ENCODE assay signal across 9 cellular contexts in genomic region chr3:58584690-58585004, GRCh38. TPM values are rescaled to one million over a fixed set of nuclear protein-coding genes. Genes with fewer than 3 reads are reported as not detected.
DNase-seq lines count a peak whose midpoint lies in the region; ATAC-seq, FAIRE-seq and TF ChIP-seq lines count a peak whose summit lies in the region.
"Had no signal": no experiment of that assay in that cellular context is flagged by ENCODE, and none has a peak within 500 bp of the region (broad histone marks: within the 10 kb centered on the region; RNA-seq: fewer than 3 reads in every experiment).

No MANE protein-coding gene starts in this region.

- H3K9ac ChIP-seq in mammary epithelial cell (ENCODE audit: insufficient read depth, low read length) = peak overlapping the region; percentile 41

- no peak for TF ChIP-seq EP300 in A549 (IDR thresholded peaks at IDR 0.05)

- H3K27me3 ChIP-seq in mammary epithelial cell (ENCODE audit: insufficient read depth, low read length) (peaks cover 15% of the 10 kb centered on the region), mononuclear cell (ENCODE audit: insufficient read depth, low read length) (peaks cover 45% of the 10 kb centered on the region)

- intact Hi-C loops in mammary epithelial cell (cut with micrococcal nuclease) = no loop called here

- 22% methylated on average over 10 of the region's 10 CpGs for WGBS in A549 (ENCODE audit: missing lambda C conversion rate)
- 39% methylated on average over 10 of the region's 10 CpGs for WGBS in mammary epithelial cell (ENCODE audit: low coverage, missing lambda C conversion rate)

- peaks cover 11% of the 10 kb centered on the region; the same call in 1 of the 3 replicates for H3K4me1 ChIP-seq in A549
- H3K4me1 ChIP-seq in mammary epithelial cell (ENCODE audit: insufficient read depth, low read length) = peaks cover 9% of the 10 kb centered on the region
- peaks cover 8% of the 10 kb centered on the region for H3K4me1 ChIP-seq in mononuclear cell (ENCODE audit: insufficient read depth, low read length)

- no peaks in the 10 kb centered on the region for H3K79me2 ChIP-seq in mammary epithelial cell (ENCODE audit: insufficient read depth, low read length)

- no peak for FAIRE-seq in A549 (lab: Jason Lieb, UNC)
- FAIRE-seq in GM12891 (lab: Jason Lieb, UNC) = no peak

- DNase-seq in A549 (ENCODE audit: low read depth in 1 of 2, low spot score in 1 of 2) (no peak), HT1080 (ENCODE audit: low read depth) (peak; percentile 15), mammary epithelial cell (no peak), NCI-H1436 treated with DMSO at 0.1 percent for 48 hours (lab: John Stamatoyannopoulos, UW) (no peak), GM12891 (ENCODE audit: insufficient read length, low spot score) (no peak)
- DNase-seq in stimulated activated CD4-positive, alpha-beta T cell treated with anti-CD3 and anti-CD28 coated beads, Interleukin-4, amount 100 ng/mL, for 1 hour = no peak

- POLR2A ChIA-PET in A549 (lab: Yijun Ruan, JAX) = no interaction called here

- TF ChIP-seq CTCF in A549 (IDR thresholded peaks at IDR 0.05) = no peak
- TF ChIP-seq CTCF in mammary epithelial cell (conservative IDR thresholded peaks at IDR 0.05 in 1 of 2, IDR thresholded peaks at IDR 0.05 in 1 of 2; ENCODE audit: extremely low read depth in 1 of 2, insufficient read depth in 1 of 2, low read depth in 1 of 2, low read length in 2 of 2) = no peak

- BruUV-seq in mammary epithelial cell (replicated peaks; lab: Mats Ljungman, UMichigan) = no TSS peak

- peak in 1 of 2 experiments; percentile 41; a peak in 3 of 6 replicates for ATAC-seq in A549
- ATAC-seq in GM21576 (IDR thresholded peaks at IDR 0.05; ENCODE audit: unreplicated experiment) = no peak

- no peaks in the 10 kb centered on the region for H4K20me1 ChIP-seq in mammary epithelial cell (ENCODE audit: insufficient read depth, low read length)

- dilution Hi-C loops in mammary epithelial cell (cut with HindIII; ENCODE audit: low sequenced_read_pairs) = no loop called here

- H2AFZ ChIP-seq in mammary epithelial cell (ENCODE audit: low read depth, low read length) = peak overlapping the region; percentile 95

- no peaks in the 10 kb centered on the region for H3K36me3 ChIP-seq in mammary epithelial cell (ENCODE audit: insufficient read depth, low read length)

- TF ChIP-seq POLR2A in A549 (IDR thresholded peaks at IDR 0.05; ENCODE audit: low read length) (no peak), GM12891 (IDR thresholded peaks at IDR 0.05; ENCODE audit: low read depth, low read length) (no peak)

- no peaks in the 10 kb centered on the region for H3K9me3 ChIP-seq in A549
- H3K9me3 ChIP-seq in mammary epithelial cell (replicated peaks; ENCODE audit: insufficient read depth, low read length) = no peaks in the 10 kb centered on the region
- no peaks in the 10 kb centered on the region for H3K9me3 ChIP-seq in mononuclear cell (ENCODE audit: low read depth, low read length)

- CTCF ChIA-PET in A549 (lab: Yijun Ruan, JAX) = interaction anchor here (0.8 to 2.8 kb wide), 8 partner anchors 9 to 46 kb away, joined by 3 to 19 read pairs (median 4); no protein-coding TSS in a partner anchor
- CTCF ChIA-PET in mammary epithelial cell (lab: Charles Lee; ENCODE audit: low non-redundant PET) = no interaction called here

- H3K4me3 ChIP-seq in A549 (peak overlapping the region; percentile 68), mammary epithelial cell (replicated peaks in 1 of 3; ENCODE audit: insufficient read depth in 1 of 3, low read depth in 2 of 3, low read length in 3 of 3) (peak overlapping the region; percentile 16 to 53 (median 49)), mononuclear cell (ENCODE audit: low read length) (peak overlapping the region; percentile 54)

- H3K27ac ChIP-seq in A549 (peak overlapping the region in 1 of 2 experiments; percentile 85; a peak in 4 of 6 replicates), mammary epithelial cell (ENCODE audit: insufficient read depth, low read depth, low read length) (no peak overlapping the region)

- H3K4me2 ChIP-seq in A549 (peak overlapping the region; percentile 97), mammary epithelial cell (ENCODE audit: insufficient read depth, low read depth, low read length) (peak overlapping the region; percentile 84)

- in situ Hi-C loops in mammary epithelial cell (cut with MboI; ENCODE audit: low sequenced_read_pairs in 2 of 2) = no loop called here

- TF ChIP-seq RAD21 in A549 (conservative IDR thresholded peaks at IDR 0.05 in 1 of 2, IDR thresholded peaks at IDR 0.05 in 1 of 2) = no peak

TF ChIP-seq in A549, 52 proteins besides CTCF, POLR2A, EP300 and RAD21 (continues in another document):
- TF ChIP-seq POLR2AphosphoS2 (conservative IDR thresholded peaks at IDR 0.05; ENCODE audit: low read length) (no peak), ATOH8 (CRISPR knock-in tag; IDR thresholded peaks at IDR 0.05; ENCODE audit: low read depth) (no peak), CEBPB (IDR thresholded peaks at IDR 0.05) (no peak), NPAS2 (CRISPR knock-in tag; IDR thresholded peaks at IDR 0.05; ENCODE audit: borderline replicate concordance) (no peak), ZFP36 (IDR thresholded peaks at IDR 0.05; ENCODE audit: borderline replicate concordance, partially characterized antibody) (no peak), NR3C1 (IDR thresholded peaks at IDR 0.05) (no peak), GATA3 (IDR thresholded peaks at IDR 0.05; ENCODE audit: borderline replicate concordance) (no peak), E2F6 (IDR thresholded peaks at IDR 0.05; ENCODE audit: borderline replicate concordance, low read depth) (no peak), RARB (CRISPR knock-in tag; IDR thresholded peaks at IDR 0.05) (no peak)

TF ChIP-seq in GM12891, 5 proteins besides CTCF, POLR2A, EP300 and RAD21:
- TF ChIP-seq PAX5 (IDR thresholded peaks at IDR 0.05; ENCODE audit: insufficient read depth, low read length, severe bottlenecking) (no peak), SPI1 (IDR thresholded peaks at IDR 0.05; ENCODE audit: low read depth, low read length) (no peak), POU2F2 (IDR thresholded peaks at IDR 0.05; ENCODE audit: low read depth, low read length) (no peak)
TF ChIP-seq in GM12891: peak in this region for 0.

RNA-seq across cellular contexts. Expression of gene FAM107A, which starts 7.5 kb away (rescaled TPM):
- polyA plus RNA-seq in A549 (2011; rRNA removed) (0.03 and 0.04 TPM in 2 replicates), A549 (2017; fragmentation: RNase III; extraction: RNeasy Plus Mini Kit Qiagen cat#74134 plus additional on column Dnase treatment) (not detected in 3 replicates), mammary epithelial cell (not detected)
- polyA plus RNA-seq in A549 (2012; cell fraction: cytosol; rRNA removed) = 0.01 and 0.03 TPM in 2 replicates
- polyA plus RNA-seq in A549 (2012; cell fraction: nucleus; rRNA removed) = 0.01 and 0.05 TPM in 2 replicates
- not detected in 2 replicates for polyA minus RNA-seq in A549 (2011; rRNA and poly(A)+ RNA removed)
- total RNA-seq in HT1080 (2014; rRNA removed; shearing (Covaris generic)) = 0.02 TPM in 1 of 2 replicates, not detected in the other
- polyA plus RNA-seq in HT1080 (2015; cell fraction: cytosol; rRNA removed) = 0.02 and 0.07 TPM in 2 replicates
- 0.15 TPM in 1 of 2 replicates, not detected in the other for polyA plus RNA-seq in HT1080 (2015; cell fraction: nucleus; rRNA removed)
- total RNA-seq in mammary epithelial cell (under 1 TPM in 1 of 2 donors, not detected in 1; under 0.01 TPM), mononuclear cell (not detected)
- polyA minus RNA-seq in mammary epithelial cell = not detected
- not detected for polyA plus RNA-seq in GM12891 (2012; ENCODE audit: low read depth, missing spikeins)

RNA-seq across cellular contexts. Expression of gene ACOX2, which starts 47.7 kb away (rescaled TPM):
- polyA plus RNA-seq in A549 (2011; rRNA removed) (23.2 and 35.2 TPM in 2 replicates), A549 (2017; fragmentation: RNase III; extraction: RNeasy Plus Mini Kit Qiagen cat#74134 plus additional on column Dnase treatment) (3.7 to 4.9 TPM (median 4.8 TPM) in 3 replicates), mammary epithelial cell (0.74 TPM)
- 9.6 and 10.2 TPM in 2 replicates for polyA plus RNA-seq in A549 (2012; cell fraction: cytosol; rRNA removed)
- 7.7 and 8.4 TPM in 2 replicates for polyA plus RNA-seq in A549 (2012; cell fraction: nucleus; rRNA removed)
- polyA minus RNA-seq in A549 (2011; rRNA and poly(A)+ RNA removed) = 24.1 and 29.1 TPM in 2 replicates
- total RNA-seq in HT1080 (2014; rRNA removed; shearing (Covaris generic)) = 61.4 and 69.8 TPM in 2 replicates
- 19.6 and 22.5 TPM in 2 replicates for polyA plus RNA-seq in HT1080 (2015; cell fraction: cytosol; rRNA removed)
- 12.7 and 14.9 TPM in 2 replicates for polyA plus RNA-seq in HT1080 (2015; cell fraction: nucleus; rRNA removed)
- total RNA-seq in mammary epithelial cell (1 to 10 TPM in 1 of 2 donors, not detected in 1; 1.0 TPM), mononuclear cell (0.73 TPM)
- polyA minus RNA-seq in mammary epithelial cell = 8.9 TPM
- not detected for polyA plus RNA-seq in GM12891 (2012; ENCODE audit: low read depth, missing spikeins)
- polyA plus RNA-seq: neural cell had no signal

Comparison
In these comparisons a context has a peak if more than half of its experiments do, and no peak if none do; other contexts are left out.
1. RNA of gene ACOX2, which starts 47.7 kb away (total RNA-seq): 61.4 to 69.8 TPM in HT1080; 1.0 TPM in mammary epithelial cell and 0.73 TPM in mononuclear cell (single experiment); every median in the first group is over 10 times any median in the second.
2. Peak in every context shown above with its lines, with median percentiles within 50 percentile points of each other: H3K4me3 ChIP-seq.